8 cellular contexts compared by ENCODE assay signal in the genomic region with DNA sequence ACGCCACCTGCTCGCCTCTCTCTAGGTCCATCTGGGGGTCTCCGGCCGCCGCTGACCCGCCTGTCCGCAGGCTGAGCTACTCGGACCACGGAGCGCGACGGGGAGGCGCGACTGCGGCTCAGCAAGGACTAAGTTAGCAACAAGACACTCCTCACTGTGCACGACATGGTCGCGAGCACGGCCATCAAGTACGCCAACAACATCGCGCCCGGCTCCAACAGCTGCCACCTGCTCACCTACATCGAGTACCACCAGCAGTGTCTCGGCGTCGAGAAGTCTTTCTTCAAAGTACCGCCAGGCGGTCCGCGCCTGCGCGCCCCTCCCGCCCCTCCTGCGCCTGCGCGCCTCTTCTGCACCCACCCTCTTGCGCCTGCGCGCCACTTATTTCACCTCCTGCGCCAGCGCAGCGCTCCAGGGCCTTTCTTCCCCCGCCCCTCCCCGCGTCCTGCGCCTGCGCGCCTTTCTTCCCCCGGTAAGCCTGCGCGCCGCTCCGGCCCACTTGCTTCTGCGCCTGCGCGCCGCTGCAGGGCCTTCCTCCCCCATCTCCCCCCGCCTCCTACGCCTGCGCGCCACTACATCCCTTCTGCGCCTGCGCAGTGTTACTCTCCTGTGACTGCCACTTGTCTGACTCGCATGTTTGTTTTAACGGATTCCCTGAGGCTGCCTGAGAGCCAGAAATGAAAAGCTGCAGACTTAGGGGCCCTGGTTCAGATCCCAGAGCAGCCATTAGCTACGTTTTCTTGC.
DNase-seq lines count a peak whose midpoint lies in the region; ATAC-seq and TF ChIP-seq lines count a peak whose summit lies in the region.

No MANE protein-coding gene starts in this region.

- TF ChIP-seq EP300 in upper lobe of left lung (IDR thresholded peaks at IDR 0.05): no peak

- no peaks in the 10 kb centered on the region for H3K27me3 ChIP-seq in upper lobe of left lung

- H3K4me3 ChIP-seq in GM12875 (ENCODE audit: low read depth, low read length) (peak overlapping the region; percentile 74), upper lobe of left lung (peak overlapping the region; percentile 61 to 70 (median 68))

- intact Hi-C loops in left cardiac atrium (cut with DNase I): no loop called here
- intact Hi-C loops in posterior cingulate gyrus (cut with DNase I): no loop called here

- 0 to 1% methylated on average over 47 to 57 of the region's 67 CpGs for WGBS in upper lobe of left lung, 2 donors

- TF ChIP-seq CTCF in GM12875 (IDR thresholded peaks at IDR 0.05; ENCODE audit: borderline replicate concordance, insufficient read depth, low read depth, low read length) (peak; percentile 49), upper lobe of left lung (IDR thresholded peaks at IDR 0.05) (peak; percentile 35 to 90 (median 78))

- H3K27ac ChIP-seq in upper lobe of left lung: peak overlapping the region in 3 of 4 donors; percentile 67 to 84 (median 77)

- no peaks in the 10 kb centered on the region for H3K9me3 ChIP-seq in upper lobe of left lung

- H3K4me1 ChIP-seq in upper lobe of left lung: peaks cover 16 to 38% (median 26%) of the 10 kb centered on the region in 4 donors

- peak; percentile 95 for DNase-seq in NCI-H1436 treated with DMSO at 0.1 percent for 48 hours (lab: John Stamatoyannopoulos, UW)
- peak; percentile 99 for DNase-seq in T follicular helper cell (ENCODE audit: low read depth)
- DNase-seq in amniotic stem cell (lab: John Stamatoyannopoulos, UW): peak; percentile 90
- DNase-seq in left cardiac atrium: peak; percentile 99
- DNase-seq in posterior cingulate gyrus: peak; percentile 93 to 99 (median 95)
- peak; percentile 97 to 100 for DNase-seq in upper lobe of left lung

- peak in 1 of 4 donors; percentile 58 for TF ChIP-seq POLR2A in upper lobe of left lung (IDR thresholded peaks at IDR 0.05)

- peak; percentile 93 for ATAC-seq in HG02798 (IDR thresholded peaks at IDR 0.05; ENCODE audit: poor library complexity, unreplicated experiment)
- peak; percentile 97 to 98 for ATAC-seq in left cardiac atrium
- ATAC-seq in upper lobe of left lung (ENCODE audit: low FRiP score in 2 of 2): peak; percentile 95 to 97

- no peaks in the 10 kb centered on the region for H3K36me3 ChIP-seq in upper lobe of left lung

Comparison
In these comparisons a context has a peak if more than half of its experiments do, and no peak if none do; other contexts are left out.
1. Peak in every context shown above with its lines: DNase-seq, ATAC-seq, H3K4me3 ChIP-seq and H3K27ac ChIP-seq.